ENCODE assay signal across 15 cellular contexts in the genomic region with DNA sequence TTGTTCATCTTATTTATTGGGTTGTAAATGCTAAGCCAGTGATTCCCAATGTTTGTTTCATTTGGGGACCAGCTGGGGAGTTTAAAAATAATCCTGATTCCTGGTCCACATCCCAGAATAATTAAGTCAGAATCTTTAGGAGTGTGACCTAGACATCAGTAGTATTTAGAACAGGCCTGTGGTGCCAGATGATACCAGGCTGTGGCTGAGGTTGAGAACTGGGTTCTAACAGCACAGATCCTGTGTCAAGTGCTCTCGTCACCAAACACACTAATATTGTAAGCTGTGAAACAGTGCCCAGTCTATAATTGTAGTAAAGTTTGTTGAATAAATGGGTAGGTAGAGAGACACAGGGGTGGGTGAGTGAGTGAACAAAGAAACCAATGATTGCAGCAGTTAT.
A peak's percentile ranks its signal among the peaks of the same experiment; 100 is the strongest.
DNase-seq lines count a peak whose midpoint lies in the region; ATAC-seq and TF ChIP-seq lines count a peak whose summit lies in the region.
"Had no signal": no experiment of that assay in that cellular context is flagged by ENCODE, and none has a peak within 500 bp of the region (broad histone marks: within the 10 kb centered on the region; RNA-seq: fewer than 3 reads in every experiment).

No MANE protein-coding gene starts in this region.

- peaks cover 3% of the 10 kb centered on the region for H3K27me3 Mint-ChIP-seq in nephron (ENCODE audit: low read depth)
- H3K27me3 Mint-ChIP-seq in WTC11 (ENCODE audit: low read depth) = no peaks in the 10 kb centered on the region; the same call in 1 of the 2 replicates

- H3K9me3 Mint-ChIP-seq in nephron (no peaks in the 10 kb centered on the region), WTC11 (no peaks in the 10 kb centered on the region)
- H3K9me3 Mint-ChIP-seq: CD4-positive, alpha-beta T cell had no signal

- POLR2A ChIA-PET in WTC11 (lab: Charles Lee) = no interaction called here

- no peaks in the 10 kb centered on the region for H3K9me3 ChIP-seq in right atrium auricular region
- H3K9me3 ChIP-seq: BLaER1 treated with 17β-estradiol and CSF1 and Interleukin-3, amounts not matched to agents 10 nM and 100 nM had no signal

- intact Hi-C loops in Right ventricle myocardium inferior (cut with DNase I) = loop anchor here (10.0 kb wide), 1 partner anchor 53 kb away; no protein-coding TSS in a partner anchor
- intact Hi-C loops in left cardiac atrium (cut with DNase I) = no loop called here

- H3K27me3 ChIP-seq in right atrium auricular region = no peaks in the 10 kb centered on the region
- H3K27me3 ChIP-seq: BLaER1 treated with 17β-estradiol and CSF1 and Interleukin-3, amounts not matched to agents 10 nM and 100 nM had no signal

- no peak for DNase-seq in Right ventricle myocardium inferior (ENCODE audit: missing footprints)
- no peak for DNase-seq in right atrium auricular region (ENCODE audit: low spot score)
- DNase-seq in left cardiac atrium = no peak
- DNase-seq in SK-N-DZ (ENCODE audit: low spot score) = no peak
- DNase-seq in HuH-7.5 (ENCODE audit: low spot score) = no peak
- DNase-seq in WTC11 (ENCODE audit: low spot score) = no peak
- DNase-seq: 8988T; ACHN; Calu3; CD4-positive, alpha-beta T cell; DMS 273 treated with DMSO at 0.1 percent for 48 hours had no signal

- H3K4me1 Mint-ChIP-seq in nephron = peaks cover 63% of the 10 kb centered on the region
- peaks cover 21% of the 10 kb centered on the region for H3K4me1 Mint-ChIP-seq in WTC11

- H3K36me3 ChIP-seq in right atrium auricular region = no peaks in the 10 kb centered on the region
- H3K36me3 ChIP-seq: BLaER1 treated with 17β-estradiol and CSF1 and Interleukin-3, amounts not matched to agents 10 nM and 100 nM had no signal

- peak overlapping the region in 2 of 3 experiments; percentile 12 to 53 for H3K27ac Mint-ChIP-seq in nephron
- H3K27ac Mint-ChIP-seq in WTC11 = no peak overlapping the region
- H3K27ac Mint-ChIP-seq: CD4-positive, alpha-beta T cell had no signal

- CTCF ChIA-PET in WTC11 (lab: Charles Lee) = no interaction called here

- H3K4me3 ChIP-seq in right atrium auricular region = no peak overlapping the region
- H3K4me3 ChIP-seq: BLaER1 treated with 17β-estradiol and CSF1 and Interleukin-3, amounts not matched to agents 10 nM and 100 nM had no signal

- H3K36me3 Mint-ChIP-seq in nephron (ENCODE audit: low read depth) (no peaks in the 10 kb centered on the region), WTC11 (no peaks in the 10 kb centered on the region)

- no peak for TF ChIP-seq CTCF in right atrium auricular region (IDR thresholded peaks at IDR 0.05)
- no peak for TF ChIP-seq CTCF in VCaP (conservative IDR thresholded peaks at IDR 0.05)
- TF ChIP-seq CTCF in nephron (IDR thresholded peaks at IDR 0.05; ENCODE audit: unreplicated experiment in 3 of 3) = no peak
- TF ChIP-seq CTCF in WTC11 (IDR thresholded peaks at IDR 0.05) = no peak

- peaks cover 0 to 41% of the 10 kb centered on the region in 2 donors for H3K4me1 ChIP-seq in right atrium auricular region

- H3K27ac ChIP-seq in right atrium auricular region = peak overlapping the region in 1 of 2 donors; percentile 72
- peak overlapping the region; percentile 85 for H3K27ac ChIP-seq in VCaP
- H3K27ac ChIP-seq: BLaER1 treated with 17β-estradiol and CSF1 and Interleukin-3, amounts not matched to agents 10 nM and 100 nM had no signal

- ATAC-seq in Right ventricle myocardium inferior (peak; percentile 81), left cardiac atrium (peak; percentile 78 to 86), WTC11 (no peak)
- ATAC-seq: HCT116 had no signal

- H3K4me3 Mint-ChIP-seq in nephron = no peak overlapping the region
- H3K4me3 Mint-ChIP-seq in WTC11 = no peak overlapping the region
- H3K4me3 Mint-ChIP-seq: CD4-positive, alpha-beta T cell had no signal

TF ChIP-seq in WTC11, 78 proteins besides CTCF, POLR2A, EP300 and RAD21:
- no peak for TF ChIP-seq SMAD3 (CRISPR knock-in tag; IDR thresholded peaks at IDR 0.05; ENCODE audit: borderline replicate concordance)
- no peak for TF ChIP-seq SOX15 (CRISPR knock-in tag; IDR thresholded peaks at IDR 0.05)
